In genomic region chr9:123338710-123339665, GRCh38 we compare ENCODE assay signal across 8 cellular contexts.
DNase-seq lines count a peak whose midpoint lies in the region; ATAC-seq and TF ChIP-seq lines count a peak whose summit lies in the region.

No MANE protein-coding gene starts in this region.

- peak; percentile 47 for TF ChIP-seq POLR2A in GM10847 (IDR thresholded peaks at IDR 0.05; ENCODE audit: extremely low read depth, insufficient read length)

- peak; percentile 45 for DNase-seq in NOMO-1 treated with DMSO at 0.1 percent for 48 hours (lab: John Stamatoyannopoulos, UW; ENCODE audit: unreplicated experiment)
- DNase-seq in activated T-helper 1 cell treated with anti-CD3 and anti-CD28 coated beads, Interleukin-2, amount 50 U/mL, for 16 hours (ENCODE audit: low read depth in 1 of 2, low spot score in 1 of 2), result peak; percentile 10 to 36
- DNase-seq in medulla oblongata (ENCODE audit: extremely low spot score), result peak; percentile 30
- DNase-seq in stimulated activated naive CD4-positive, alpha-beta T cell (lab: John Stamatoyannopoulos, UW), result peak in 5 of 6 experiments; percentile 9 to 63 (median 27)
- no peak for DNase-seq in NCI-H187 treated with DMSO at 0.1 percent for 48 hours (lab: John Stamatoyannopoulos, UW)
- DNase-seq in foreskin fibroblast, result no peak

- no peak overlapping the region for H3K4me3 ChIP-seq in foreskin fibroblast (ENCODE audit: low read depth in 1 of 2, low read length in 2 of 2)

- peak; percentile 59 for ATAC-seq in GM21786 (IDR thresholded peaks at IDR 0.05; ENCODE audit: unreplicated experiment)

- no peak for TF ChIP-seq CTCF in foreskin fibroblast (IDR thresholded peaks at IDR 0.05; ENCODE audit: low read depth, low read length)

Comparison
In these comparisons a context has a peak if more than half of its experiments do, and no peak if none do; other contexts are left out.
1. DNase-seq: peak in NOMO-1 treated with DMSO at 0.1 percent for 48 hours (single experiment), activated T-helper 1 cell treated with anti-CD3 and anti-CD28 coated beads, Interleukin-2, amount 50 U/mL, for 16 hours (2 of 2), medulla oblongata (single experiment) and stimulated activated naive CD4-positive, alpha-beta T cell (5 of 6); none in NCI-H187 treated with DMSO at 0.1 percent for 48 hours (single experiment) and foreskin fibroblast (0 of 2).